20 cellular contexts compared by ENCODE assay signal in the genomic region with DNA sequence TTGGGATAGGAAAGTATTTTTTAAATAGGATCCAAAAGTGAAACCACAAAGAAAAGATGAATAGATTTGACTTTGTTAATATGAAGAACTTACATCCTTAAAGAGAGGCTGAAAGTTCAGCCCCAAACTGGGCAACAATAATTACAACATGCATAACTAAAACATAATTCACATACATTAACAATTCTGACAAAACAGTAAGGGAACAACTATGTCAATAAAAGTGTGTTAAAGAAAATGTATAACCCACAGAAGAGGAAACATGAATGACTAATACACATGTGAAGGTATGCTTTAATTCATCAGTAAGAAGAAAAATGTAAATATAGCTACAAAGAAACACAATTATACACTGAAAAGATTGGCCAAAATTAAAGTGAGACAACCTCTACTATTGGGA.
A peak's percentile ranks its signal among the peaks of the same experiment; 100 is the strongest.
DNase-seq lines count a peak whose midpoint lies in the region; ATAC-seq and TF ChIP-seq lines count a peak whose summit lies in the region.
"Had no signal": no experiment of that assay in that cellular context is flagged by ENCODE, and none has a peak within 500 bp of the region (broad histone marks: within the 10 kb centered on the region; RNA-seq: fewer than 3 reads in every experiment).

No MANE protein-coding gene starts in this region.

- BruUV-seq in mammary epithelial cell (replicated peaks; lab: Mats Ljungman, UMichigan), result no TSS peak

- intact Hi-C loops in mammary epithelial cell (cut with micrococcal nuclease) (no loop called here), tibial artery (cut with DNase I; ENCODE audit: low total_unique reads) (no loop called here), right cardiac atrium (cut with DNase I) (no loop called here)

- DNase-seq in ELR (ENCODE audit: low read depth) (peak; percentile 56), HS-5 (ENCODE audit: low read depth) (peak; percentile 23), mammary epithelial cell (peak; percentile 44), fibroblast of villous mesenchyme (ENCODE audit: low read depth) (peak; percentile 18), tibial artery (no peak), right cardiac atrium (no peak), NCI-H1048 (lab: John Stamatoyannopoulos, UW) (no peak)
- no peak for DNase-seq in activated CD4-positive, alpha-beta T cell treated with anti-CD3 and anti-CD28 coated beads for 4 hours
- DNase-seq: CD4-positive, CD25-positive, alpha-beta regulatory T cell; COR-L47; DMS79; H9; NCI-H1092 treated with DMSO at 0.1 percent for 48 hours; NCI-H1436 treated with DMSO at 0.1 percent for 48 hours; NCI-H1930; NCI-H226; NCI-H510A treated with DMSO at 0.1 percent for 48 hours; NCI-H748 treated with DMSO at 0.1 percent for 48 hours; Peyer's patch had no signal

- H3K9ac ChIP-seq in mammary epithelial cell (ENCODE audit: insufficient read depth, low read length), result no peak overlapping the region

- no peaks in the 10 kb centered on the region for H4K20me1 ChIP-seq in mammary epithelial cell (ENCODE audit: insufficient read depth, low read length)

- ATAC-seq in right cardiac atrium, result no peak

- no peak overlapping the region for H3K27ac ChIP-seq in mammary epithelial cell (ENCODE audit: insufficient read depth, low read depth, low read length)
- no peak overlapping the region for H3K27ac ChIP-seq in tibial artery
- H3K27ac ChIP-seq in right cardiac atrium (ENCODE audit: low read length), result no peak overlapping the region
- H3K27ac ChIP-seq: Peyer's patch, SJSA1 had no signal

- H3K9me3 ChIP-seq in mammary epithelial cell (replicated peaks; ENCODE audit: insufficient read depth, low read length) (no peaks in the 10 kb centered on the region), tibial artery (no peaks in the 10 kb centered on the region), right cardiac atrium (ENCODE audit: control insufficient read depth, low read length) (no peaks in the 10 kb centered on the region)
- H3K9me3 ChIP-seq: Peyer's patch, SJSA1 had no signal

- H3K27me3 ChIP-seq in mammary epithelial cell (ENCODE audit: insufficient read depth, low read length), result no peaks in the 10 kb centered on the region
- no peaks in the 10 kb centered on the region for H3K27me3 ChIP-seq in tibial artery
- H3K27me3 ChIP-seq in right cardiac atrium (ENCODE audit: control insufficient read depth, insufficient read depth), result no peaks in the 10 kb centered on the region
- H3K27me3 ChIP-seq: Peyer's patch, SJSA1 had no signal

- H3K4me3 ChIP-seq in mammary epithelial cell (replicated peaks in 1 of 3; ENCODE audit: insufficient read depth in 1 of 3, low read depth in 2 of 3, low read length in 3 of 3), result no peak overlapping the region
- H3K4me3 ChIP-seq in fibroblast of villous mesenchyme (ENCODE audit: low read depth, low read length), result no peak overlapping the region
- H3K4me3 ChIP-seq in tibial artery, result no peak overlapping the region
- no peak overlapping the region for H3K4me3 ChIP-seq in right cardiac atrium (ENCODE audit: low read length)
- H3K4me3 ChIP-seq: Peyer's patch, SJSA1 had no signal

- no peaks in the 10 kb centered on the region for H3K4me1 ChIP-seq in mammary epithelial cell (ENCODE audit: insufficient read depth, low read length)
- H3K4me1 ChIP-seq in tibial artery, result no peaks in the 10 kb centered on the region
- H3K4me1 ChIP-seq in right cardiac atrium (ENCODE audit: control insufficient read depth, insufficient read depth, low read length), result no peaks in the 10 kb centered on the region
- H3K4me1 ChIP-seq: Peyer's patch, SJSA1 had no signal

- in situ Hi-C loops in mammary epithelial cell (cut with MboI; ENCODE audit: low sequenced_read_pairs in 2 of 2), result loop anchor here in 1 of 2 donors (25.0 kb wide), 1 partner anchor 162 kb away; no protein-coding TSS in a partner anchor

- CTCF ChIA-PET in mammary epithelial cell (lab: Charles Lee; ENCODE audit: low non-redundant PET), result no interaction called here

- TF ChIP-seq CTCF in mammary epithelial cell (conservative IDR thresholded peaks at IDR 0.05 in 1 of 2, IDR thresholded peaks at IDR 0.05 in 1 of 2; ENCODE audit: extremely low read depth in 1 of 2, insufficient read depth in 1 of 2, low read depth in 1 of 2, low read length in 2 of 2) (no peak), fibroblast of villous mesenchyme (IDR thresholded peaks at IDR 0.05; ENCODE audit: insufficient read depth, low read depth, low read length) (no peak), tibial artery (IDR thresholded peaks at IDR 0.05) (no peak)

- no peaks in the 10 kb centered on the region for H3K36me3 ChIP-seq in mammary epithelial cell (ENCODE audit: insufficient read depth, low read length)
- no peaks in the 10 kb centered on the region for H3K36me3 ChIP-seq in tibial artery
- H3K36me3 ChIP-seq: Peyer's patch, SJSA1 had no signal

- no peaks in the 10 kb centered on the region for H3K79me2 ChIP-seq in mammary epithelial cell (ENCODE audit: insufficient read depth, low read length)

- dilution Hi-C loops in mammary epithelial cell (cut with HindIII; ENCODE audit: low sequenced_read_pairs), result no loop called here

- H3K4me2 ChIP-seq in mammary epithelial cell (ENCODE audit: insufficient read depth, low read depth, low read length), result peak overlapping the region; percentile 54

- H2AFZ ChIP-seq in mammary epithelial cell (ENCODE audit: low read depth, low read length), result no peak overlapping the region

Comparison
In these comparisons a context has a peak if more than half of its experiments do, and no peak if none do; other contexts are left out.
1. DNase-seq: peak in ELR (single experiment), HS-5 (single experiment), mammary epithelial cell (single experiment) and fibroblast of villous mesenchyme (single experiment); none in tibial artery (0 of 2), right cardiac atrium (0 of 3), activated CD4-positive, alpha-beta T cell treated with anti-CD3 and anti-CD28 coated beads for 4 hours (0 of 2) and NCI-H1048 (single experiment).